In the genomic region with DNA sequence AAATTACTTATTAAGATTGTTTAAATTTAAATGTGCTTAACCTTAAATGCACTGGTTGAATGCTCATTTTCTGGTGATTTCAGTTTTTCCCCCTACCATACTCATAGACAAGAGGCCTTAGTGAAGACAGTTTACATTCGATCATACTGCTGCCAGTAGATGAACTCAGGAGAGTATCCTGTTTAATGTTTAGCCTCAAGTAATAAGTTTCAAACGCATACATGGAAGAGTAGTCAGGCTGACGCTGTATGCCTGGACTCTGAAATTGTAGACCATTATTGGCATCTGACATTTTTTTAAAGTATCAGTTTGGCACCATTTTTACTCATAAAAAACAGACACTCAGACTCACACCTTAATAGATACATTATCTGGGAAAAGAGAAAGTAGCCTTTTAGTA, we compare ENCODE assay signal across 28 cellular contexts.
"Had no signal": no experiment of that assay in that cellular context is flagged by ENCODE, and none has a peak within 500 bp of the region (broad histone marks: within the 10 kb centered on the region; RNA-seq: fewer than 3 reads in every experiment).

No MANE protein-coding gene starts in this region.

- H3K27me3 Mint-ChIP-seq: activated CD4-positive, alpha-beta memory T cell treated with anti-CD3 and anti-CD28 coated beads for 36 hours; activated naive CD8-positive, alpha-beta T cell treated with anti-CD3 and anti-CD28 coated beads, Interleukin-2, amount 50 U/mL, for 24 hours; activated T-cell treated with anti-CD3 and anti-CD28 coated beads, Interleukin-2, amount 50 U/mL, for 24 hours; naive B cell; stimulated activated naive B cell treated with anti-CD40 and anti-IgM and Interleukin-4, amounts not matched to agents 10 μg/mL and 1 μg/mL and 100 μg/mL, for 72 hours had no signal

- FAIRE-seq: pancreas had no signal

- H3K36me3 Mint-ChIP-seq: activated CD4-positive, alpha-beta memory T cell treated with anti-CD3 and anti-CD28 coated beads for 36 hours; naive B cell; stimulated activated naive B cell treated with anti-CD40 and anti-IgM and Interleukin-4, amounts not matched to agents 10 μg/mL and 1 μg/mL and 100 μg/mL, for 72 hours had no signal

- H3K4me1 ChIP-seq: esophagus muscularis mucosa, foreskin keratinocyte, heart right ventricle, prostate gland, suprapubic skin, tibial artery had no signal

- DNase-seq: activated CD4-positive, alpha-beta memory T cell treated with anti-CD3 and anti-CD28 coated beads for 36 hours; activated CD4-positive, alpha-beta T cell treated with anti-CD3 and anti-CD28 coated beads, Interleukin-2, amount 10 ng/mL, durations not matched to agents 24 days and 14 days; activated CD4-positive, CD25-positive, alpha-beta regulatory T cell treated with anti-CD3 and anti-CD28 coated beads, Interleukin-2, amount 50 U/mL, for 72 hours; activated CD8-positive, alpha-beta memory T cell treated with anti-CD3 and anti-CD28 coated beads, Interleukin-2, amount 50 U/mL, for 48 hours; activated gamma-delta T cell treated with Interleukin-2 at 50 U/mL for 16 hours; activated naive CD4-positive, alpha-beta T cell treated with anti-CD3 and anti-CD28 coated beads, Interleukin-2, amount 50 U/mL, for 16 hours; activated naive CD8-positive, alpha-beta T cell treated with anti-CD3 and anti-CD28 coated beads, Interleukin-2, amount 50 U/mL, for 24 hours; activated T-cell treated with anti-CD3 and anti-CD28 coated beads, Interleukin-2, amount 50 U/mL, for 24 hours; amygdala; caudate nucleus; cortex of kidney; endodermal cell; foreskin keratinocyte; heart right ventricle; mammary epithelial cell; naive B cell; nucleus accumbens; pancreas; stimulated activated CD4-positive, alpha-beta T cell treated with anti-CD3 and anti-CD28 coated beads, Interleukin-15, amount 100 ng/mL, for 24 hours; stimulated activated CD4-positive, alpha-beta T cell treated with anti-CD3 and anti-CD28 coated beads, Interleukin-2, amount 100 ng/mL, for 24 hours; stimulated activated naive B cell treated with anti-CD40 and anti-IgM and Interleukin-4, amounts not matched to agents 10 μg/mL and 1 μg/mL and 100 μg/mL, for 72 hours; T-helper 2 cell; tibial artery had no signal

- H3K4me1 Mint-ChIP-seq: activated CD4-positive, alpha-beta T cell treated with anti-CD3 and anti-CD28 coated beads, Interleukin-2, amount 10 ng/mL, durations not matched to agents 24 days and 14 days; activated naive CD8-positive, alpha-beta T cell treated with anti-CD3 and anti-CD28 coated beads, Interleukin-2, amount 50 U/mL, for 24 hours; activated T-helper 17 cell treated with anti-CD3 and anti-CD28 coated beads, Interleukin-2, amount 50 U/mL, for 72 hours; endodermal cell; naive B cell; stimulated activated naive B cell treated with anti-CD40 and anti-IgM and Interleukin-4, amounts not matched to agents 10 μg/mL and 1 μg/mL and 100 μg/mL, for 72 hours had no signal

- H3K27me3 ChIP-seq: esophagus muscularis mucosa, heart right ventricle, pancreas, suprapubic skin, tibial artery had no signal

- H3K27ac Mint-ChIP-seq: activated CD4-positive, alpha-beta memory T cell treated with anti-CD3 and anti-CD28 coated beads for 36 hours; activated CD4-positive, alpha-beta T cell treated with anti-CD3 and anti-CD28 coated beads, Interleukin-2, amount 10 ng/mL, durations not matched to agents 24 days and 14 days; activated naive CD8-positive, alpha-beta T cell treated with anti-CD3 and anti-CD28 coated beads, Interleukin-2, amount 50 U/mL, for 24 hours; activated T-cell treated with anti-CD3 and anti-CD28 coated beads, Interleukin-2, amount 50 U/mL, for 24 hours; activated T-helper 17 cell treated with anti-CD3 and anti-CD28 coated beads, Interleukin-2, amount 50 U/mL, for 72 hours; endodermal cell; stimulated activated naive B cell treated with anti-CD40 and anti-IgM and Interleukin-4, amounts not matched to agents 10 μg/mL and 1 μg/mL and 100 μg/mL, for 72 hours had no signal

- H3K9me3 ChIP-seq: esophagus muscularis mucosa, heart right ventricle, pancreas, prostate gland, suprapubic skin, tibial artery had no signal

- ATAC-seq: activated naive CD8-positive, alpha-beta T cell treated with anti-CD3 and anti-CD28 coated beads, Interleukin-2, amount 50 U/mL, for 24 hours; activated T-helper 17 cell treated with anti-CD3 and anti-CD28 coated beads, Interleukin-2, amount 50 U/mL, for 72 hours; foreskin keratinocyte; heart right ventricle; stimulated activated naive B cell treated with anti-CD40 and anti-IgM and Interleukin-4, amounts not matched to agents 10 μg/mL and 1 μg/mL and 100 μg/mL, for 72 hours had no signal

- H3K4me3 ChIP-seq: esophagus muscularis mucosa, heart right ventricle, pancreas, prostate gland, suprapubic skin, tibial artery had no signal

- H3K9me3 Mint-ChIP-seq: activated CD4-positive, alpha-beta memory T cell treated with anti-CD3 and anti-CD28 coated beads for 36 hours; activated CD4-positive, alpha-beta T cell treated with anti-CD3 and anti-CD28 coated beads, Interleukin-2, amount 10 ng/mL, durations not matched to agents 24 days and 14 days; activated naive CD8-positive, alpha-beta T cell treated with anti-CD3 and anti-CD28 coated beads, Interleukin-2, amount 50 U/mL, for 24 hours; activated T-cell treated with anti-CD3 and anti-CD28 coated beads, Interleukin-2, amount 50 U/mL, for 24 hours; activated T-helper 17 cell treated with anti-CD3 and anti-CD28 coated beads, Interleukin-2, amount 50 U/mL, for 72 hours; endodermal cell; neural crest cell; stimulated activated naive B cell treated with anti-CD40 and anti-IgM and Interleukin-4, amounts not matched to agents 10 μg/mL and 1 μg/mL and 100 μg/mL, for 72 hours had no signal

- H3K4me3 Mint-ChIP-seq: activated CD4-positive, alpha-beta memory T cell treated with anti-CD3 and anti-CD28 coated beads for 36 hours; activated CD4-positive, alpha-beta T cell treated with anti-CD3 and anti-CD28 coated beads, Interleukin-2, amount 10 ng/mL, durations not matched to agents 24 days and 14 days; activated naive CD8-positive, alpha-beta T cell treated with anti-CD3 and anti-CD28 coated beads, Interleukin-2, amount 50 U/mL, for 24 hours; activated T-cell treated with anti-CD3 and anti-CD28 coated beads, Interleukin-2, amount 50 U/mL, for 24 hours; activated T-helper 17 cell treated with anti-CD3 and anti-CD28 coated beads, Interleukin-2, amount 50 U/mL, for 72 hours; endodermal cell; naive B cell; neural crest cell; stimulated activated naive B cell treated with anti-CD40 and anti-IgM and Interleukin-4, amounts not matched to agents 10 μg/mL and 1 μg/mL and 100 μg/mL, for 72 hours had no signal

- H3K36me3 ChIP-seq: esophagus muscularis mucosa, heart right ventricle, pancreas, prostate gland, suprapubic skin, tibial artery had no signal

- H3K27ac ChIP-seq: esophagus muscularis mucosa, foreskin keratinocyte, heart right ventricle, pancreas, prostate gland, suprapubic skin, tibial artery had no signal
